ENCODE assay signal across 18 cellular contexts in genomic region chr22:39725351-39726035, GRCh38.
DNase-seq lines count a peak whose midpoint lies in the region; ATAC-seq and TF ChIP-seq lines count a peak whose summit lies in the region.
"Had no signal": no experiment of that assay in that cellular context is flagged by ENCODE, and none has a peak within 500 bp of the region (broad histone marks: within the 10 kb centered on the region; RNA-seq: fewer than 3 reads in every experiment).

No MANE protein-coding gene starts in this region.

- intact Hi-C loops in IMR-90 (cut with micrococcal nuclease) = no loop called here
- intact Hi-C loops in activated naive CD4-positive, alpha-beta T cell treated with anti-CD3 and anti-CD28 coated beads for 36 hours (cut with micrococcal nuclease) = no loop called here

- H3K18ac ChIP-seq in IMR-90 (ENCODE audit: low read depth, low read length) = no peak overlapping the region

- no peak overlapping the region for H2AFZ ChIP-seq in IMR-90 (replicated peaks; ENCODE audit: low read length, poor library complexity)

- no peak for TF ChIP-seq CTCF in IMR-90 (conservative IDR thresholded peaks at IDR 0.05; ENCODE audit: low read depth, low read length)
- no peak for TF ChIP-seq CTCF in WTC11 (IDR thresholded peaks at IDR 0.05)

- H3K4me3 ChIP-seq in IMR-90 (ENCODE audit: insufficient read depth, low read depth, low read length) = no peak overlapping the region
- H3K4me3 ChIP-seq: MG63, Peyer's patch had no signal

- CTCF ChIA-PET in activated CD8-positive, alpha-beta memory T cell treated with anti-CD3 and anti-CD28 coated beads, Interleukin-2, amount 10 ng/mL, durations not matched to agents 7 days and 5 days (lab: Charles Lee) = no interaction called here
- CTCF ChIA-PET in IMR-90 (lab: Yijun Ruan, JAX) (no interaction called here), WTC11 (lab: Charles Lee) (interaction anchor here (0.6 to 0.9 kb wide), 2 partner anchors 360 to 469 kb away, joined by 3 to 4 read pairs; no protein-coding TSS in a partner anchor)
- CTCF ChIA-PET in activated naive CD4-positive, alpha-beta T cell treated with anti-CD3 and anti-CD28 coated beads for 36 hours (lab: Charles Lee) = interaction anchor here (1.0 kb wide), 1 partner anchor 195 kb away, joined by 5 read pairs; no protein-coding TSS in a partner anchor

- H2BK120ac ChIP-seq in IMR-90 (ENCODE audit: low read depth, low read length) = no peak overlapping the region

- peaks cover 20% of the 10 kb centered on the region for H3K27me3 Mint-ChIP-seq in activated CD8-positive, alpha-beta memory T cell treated with anti-CD3 and anti-CD28 coated beads, Interleukin-2, amount 10 ng/mL, durations not matched to agents 7 days and 5 days
- no peaks in the 10 kb centered on the region for H3K27me3 Mint-ChIP-seq in activated naive CD4-positive, alpha-beta T cell treated with anti-CD3 and anti-CD28 coated beads for 36 hours (ENCODE audit: low read depth)
- no peaks in the 10 kb centered on the region for H3K27me3 Mint-ChIP-seq in WTC11 (ENCODE audit: low read depth)

- H3K36me3 ChIP-seq in IMR-90 (ENCODE audit: control insufficient read depth, insufficient read depth, low read length) = no peaks in the 10 kb centered on the region
- H3K36me3 ChIP-seq: MG63, Peyer's patch had no signal

- no peak for ATAC-seq in activated CD8-positive, alpha-beta memory T cell treated with anti-CD3 and anti-CD28 coated beads, Interleukin-2, amount 10 ng/mL, durations not matched to agents 7 days and 5 days
- ATAC-seq in IMR-90 (ENCODE audit: low read depth) = no peak
- ATAC-seq in WTC11 = no peak
- ATAC-seq in HG02623 (IDR thresholded peaks at IDR 0.05; ENCODE audit: unreplicated experiment) = no peak

- no peak overlapping the region for H4K8ac ChIP-seq in IMR-90 (ENCODE audit: low read depth in 2 of 2, low read length in 2 of 2)

- H3K9me3 ChIP-seq in IMR-90 (ENCODE audit: control insufficient read depth, insufficient read depth, low read length) = no peaks in the 10 kb centered on the region
- H3K9me3 ChIP-seq: MG63, Peyer's patch had no signal

- no peaks in the 10 kb centered on the region for H3K79me1 ChIP-seq in IMR-90 (ENCODE audit: low read depth in 1 of 2, low read length in 2 of 2)

- H4K5ac ChIP-seq in IMR-90 (ENCODE audit: low read depth, low read length) = no peak overlapping the region

- H3K4me1 ChIP-seq in IMR-90 (ENCODE audit: control insufficient read depth, insufficient read depth, low read length) = peaks cover 3% of the 10 kb centered on the region; the same call in 1 of the 2 replicates

- H3K27ac ChIP-seq in IMR-90 (ENCODE audit: insufficient read depth, low read length) = no peak overlapping the region
- H3K27ac ChIP-seq: Peyer's patch had no signal

- no peak overlapping the region for H3K23ac ChIP-seq in IMR-90 (ENCODE audit: low read depth, low read length)

- peaks cover 6% of the 10 kb centered on the region for H3K36me3 Mint-ChIP-seq in activated CD8-positive, alpha-beta memory T cell treated with anti-CD3 and anti-CD28 coated beads, Interleukin-2, amount 10 ng/mL, durations not matched to agents 7 days and 5 days
- no peaks in the 10 kb centered on the region for H3K36me3 Mint-ChIP-seq in activated naive CD4-positive, alpha-beta T cell treated with anti-CD3 and anti-CD28 coated beads for 36 hours (ENCODE audit: low read depth)
- no peaks in the 10 kb centered on the region for H3K36me3 Mint-ChIP-seq in WTC11
- H3K36me3 Mint-ChIP-seq: CD4-positive, CD25-positive, alpha-beta regulatory T cell had no signal

- H3K9ac ChIP-seq in IMR-90 (ENCODE audit: low read depth, low read length) = no peak overlapping the region

- H2BK20ac ChIP-seq in IMR-90 (ENCODE audit: low read depth, low read length) = no peak overlapping the region

- H2BK15ac ChIP-seq in IMR-90 (ENCODE audit: low read depth, low read length) = no peak overlapping the region

- no peaks in the 10 kb centered on the region for H4K20me1 ChIP-seq in IMR-90 (ENCODE audit: insufficient read depth, low read length)

- TF ChIP-seq RAD21 in IMR-90 (IDR thresholded peaks at IDR 0.05; ENCODE audit: low read length) = no peak

- 78% methylated on average over 3 of the region's 9 CpGs; no CpG with 5 or more reads in 1 of the 2 experiments for WGBS in IMR-90 (ENCODE audit: extremely low coverage in 2 of 2, insufficient read length in 1 of 2), 2 experiments

- no peak for TF ChIP-seq POLR2A in IMR-90 (IDR thresholded peaks at IDR 0.05; ENCODE audit: low read depth, low read length)

- no peak overlapping the region for H3K56ac ChIP-seq in IMR-90 (ENCODE audit: extremely low read depth, insufficient read depth, low read length)

- POLR2A ChIA-PET in IMR-90 (lab: Charles Lee; ENCODE audit: unreplicated experiment) = no interaction called here
- POLR2A ChIA-PET in WTC11 (lab: Charles Lee) = no interaction called here

- peaks cover 34% of the 10 kb centered on the region for H3K27me3 ChIP-seq in IMR-90 (ENCODE audit: control insufficient read depth, insufficient read depth, low read length)
- H3K27me3 ChIP-seq: MG63, Peyer's patch had no signal

- H3K4me1 Mint-ChIP-seq in activated CD8-positive, alpha-beta memory T cell treated with anti-CD3 and anti-CD28 coated beads, Interleukin-2, amount 10 ng/mL, durations not matched to agents 7 days and 5 days = peaks cover 16% of the 10 kb centered on the region
- peaks cover 3% of the 10 kb centered on the region for H3K4me1 Mint-ChIP-seq in activated naive CD4-positive, alpha-beta T cell treated with anti-CD3 and anti-CD28 coated beads for 36 hours (ENCODE audit: low read depth)
- peaks cover 10% of the 10 kb centered on the region for H3K4me1 Mint-ChIP-seq in WTC11

- H3K4me2 ChIP-seq in IMR-90 (ENCODE audit: low read depth, low read length) = no peak overlapping the region

- H2AK9ac ChIP-seq in IMR-90 (replicated peaks; ENCODE audit: low read depth, low read length, poor library complexity) = no peak overlapping the region

- no peak overlapping the region for H3K4me3 Mint-ChIP-seq in activated CD8-positive, alpha-beta memory T cell treated with anti-CD3 and anti-CD28 coated beads, Interleukin-2, amount 10 ng/mL, durations not matched to agents 7 days and 5 days
- H3K4me3 Mint-ChIP-seq in activated naive CD4-positive, alpha-beta T cell treated with anti-CD3 and anti-CD28 coated beads for 36 hours = no peak overlapping the region
- no peak overlapping the region for H3K4me3 Mint-ChIP-seq in WTC11
- H3K4me3 Mint-ChIP-seq: CD4-positive, CD25-positive, alpha-beta regulatory T cell; HFFc6 had no signal

- BruUV-seq in IMR-90 (replicated peaks; lab: Mats Ljungman, UMichigan) = no TSS peak

- dilution Hi-C loops in IMR-90 (cut with HindIII; ENCODE audit: low sequenced_read_pairs, unreplicated experiment) = no loop called here

- no peak overlapping the region for H4K91ac ChIP-seq in IMR-90 (ENCODE audit: insufficient read depth, low read depth, low read length)

- no peaks in the 10 kb centered on the region for H3K9me1 ChIP-seq in IMR-90 (ENCODE audit: insufficient read depth, low read length)

- H2AK5ac ChIP-seq in IMR-90 (ENCODE audit: low read depth, low read length) = peak overlapping the region; percentile 43; the same call in 1 of the 2 replicates

- DNase-seq in activated CD8-positive, alpha-beta memory T cell treated with anti-CD3 and anti-CD28 coated beads, Interleukin-2, amount 50 U/mL, for 48 hours = peak; percentile 35
- no peak for DNase-seq in activated CD8-positive, alpha-beta memory T cell treated with anti-CD3 and anti-CD28 coated beads, Interleukin-2, amount 10 ng/mL, durations not matched to agents 7 days and 5 days
- DNase-seq in IMR-90 (no peak), NCI-H524 treated with DMSO at 0.1 percent for 48 hours (lab: John Stamatoyannopoulos, UW) (peak; percentile 70), putamen (ENCODE audit: low spot score) (peak; percentile 15), WTC11 (ENCODE audit: low spot score) (no peak)
- no peak for DNase-seq in activated naive CD4-positive, alpha-beta T cell treated with anti-CD3 and anti-CD28 coated beads for 36 hours
- DNase-seq: ACHN; Calu3; CD4-positive, CD25-positive, alpha-beta regulatory T cell; GOT3; HFFc6; MG63; NCI-H1105 treated with DMSO at 0.1 percent for 48 hours; NCI-H446 treated with DMSO at 0.1 percent for 48 hours; Peyer's patch; SHP77 treated with DMSO at 0.1 percent for 48 hours had no signal

- in situ Hi-C loops in IMR-90 (cut with MboI; ENCODE audit: low sequenced_read_pairs) = no loop called here

- no peak overlapping the region for H2BK5ac ChIP-seq in IMR-90 (ENCODE audit: low read depth, low read length, poor library complexity, severe bottlenecking)

- H3K27ac Mint-ChIP-seq in activated CD8-positive, alpha-beta memory T cell treated with anti-CD3 and anti-CD28 coated beads, Interleukin-2, amount 10 ng/mL, durations not matched to agents 7 days and 5 days = no peak overlapping the region
- no peak overlapping the region for H3K27ac Mint-ChIP-seq in activated naive CD4-positive, alpha-beta T cell treated with anti-CD3 and anti-CD28 coated beads for 36 hours
- no peak overlapping the region for H3K27ac Mint-ChIP-seq in WTC11
- H3K27ac Mint-ChIP-seq: HFFc6 had no signal

- no peak overlapping the region for H3K4ac ChIP-seq in IMR-90 (ENCODE audit: low read depth, low read length)

- no peak overlapping the region for H3K14ac ChIP-seq in IMR-90 (replicated peaks; ENCODE audit: low read depth, low read length)

- peaks cover 4% of the 10 kb centered on the region for H3K9me3 Mint-ChIP-seq in activated CD8-positive, alpha-beta memory T cell treated with anti-CD3 and anti-CD28 coated beads, Interleukin-2, amount 10 ng/mL, durations not matched to agents 7 days and 5 days (ENCODE audit: low read depth)
- H3K9me3 Mint-ChIP-seq in activated naive CD4-positive, alpha-beta T cell treated with anti-CD3 and anti-CD28 coated beads for 36 hours = no peaks in the 10 kb centered on the region
- H3K9me3 Mint-ChIP-seq in WTC11 = no peaks in the 10 kb centered on the region
- H3K9me3 Mint-ChIP-seq: CD4-positive, CD25-positive, alpha-beta regulatory T cell; HFFc6 had no signal

TF ChIP-seq in IMR-90, 13 proteins besides CTCF, POLR2A, EP300 and RAD21:
- TF ChIP-seq MAZ (IDR thresholded peaks at IDR 0.05; ENCODE audit: borderline replicate concordance, low read depth, low read length) (no peak), FOS (IDR thresholded peaks at IDR 0.05; ENCODE audit: low read depth, low read length) (no peak), RFX5 (IDR thresholded peaks at IDR 0.05; ENCODE audit: low read depth, low read length) (no peak)

TF ChIP-seq in WTC11, 78 proteins besides CTCF, POLR2A, EP300 and RAD21:
- no peak for TF ChIP-seq ZNF219 (CRISPR knock-in tag; IDR thresholded peaks at IDR 0.05; ENCODE audit: borderline replicate concordance)

Comparison
In these comparisons a context has a peak if more than half of its experiments do, and no peak if none do; other contexts are left out.
1. DNase-seq: peak in activated CD8-positive, alpha-beta memory T cell treated with anti-CD3 and anti-CD28 coated beads, Interleukin-2, amount 50 U/mL, for 48 hours (single experiment), NCI-H524 treated with DMSO at 0.1 percent for 48 hours (single experiment) and putamen (single experiment); none in activated CD8-positive, alpha-beta memory T cell treated with anti-CD3 and anti-CD28 coated beads, Interleukin-2, amount 10 ng/mL, durations not matched to agents 7 days and 5 days (single experiment), IMR-90 (single experiment), activated naive CD4-positive, alpha-beta T cell treated with anti-CD3 and anti-CD28 coated beads for 36 hours (single experiment) and WTC11 (single experiment).
2. CTCF ChIA-PET loops: an anchor here in activated naive CD4-positive, alpha-beta T cell treated with anti-CD3 and anti-CD28 coated beads for 36 hours (1.0 kb wide) and WTC11 (0.6 to 0.9 kb wide); none called in activated CD8-positive, alpha-beta memory T cell treated with anti-CD3 and anti-CD28 coated beads, Interleukin-2, amount 10 ng/mL, durations not matched to agents 7 days and 5 days and IMR-90.